8 cellular contexts compared by ENCODE assay signal in genomic region chr20:62652051-62652893, GRCh38. TPM values are rescaled to one million over a fixed set of nuclear protein-coding genes. Genes with fewer than 3 reads are reported as not detected.
A peak's percentile ranks its signal among the peaks of the same experiment; 100 is the strongest.
DNase-seq lines count a peak whose midpoint lies in the region; ATAC-seq and TF ChIP-seq lines count a peak whose summit lies in the region.

No MANE protein-coding gene starts in this region.

- DNase-seq in amniotic epithelial cell (ENCODE audit: low read depth): peak; percentile 99
- DNase-seq in heart right ventricle: peak; percentile 91 to 95
- peak; percentile 98 for DNase-seq in posterior vena cava (ENCODE audit: low spot score)

- no peaks in the 10 kb centered on the region for H3K9me3 ChIP-seq in heart right ventricle

- peak overlapping the region; percentile 90 for H3K27ac ChIP-seq in 22Rv1
- H3K27ac ChIP-seq in heart right ventricle: peak overlapping the region; percentile 79 to 95 (median 90)
- H3K27ac ChIP-seq in urinary bladder (ENCODE audit: low read depth): peak overlapping the region; percentile 86

- H3K36me3 ChIP-seq in heart right ventricle: peaks cover 0 to 10% (median 0%) of the 10 kb centered on the region in 9 donors
- no peaks in the 10 kb centered on the region for H3K36me3 ChIP-seq in urinary bladder (ENCODE audit: insufficient read depth)

- TF ChIP-seq CTCF in 22Rv1 (IDR thresholded peaks at IDR 0.05) (0 out of 2 replicates have a peak, but pooled peaks have one; percentile 11), heart right ventricle (IDR thresholded peaks at IDR 0.05) (peak in 2 of 9 donors; percentile 7 to 21)

- peak; percentile 45 for ATAC-seq in GM18861 (IDR thresholded peaks at IDR 0.05; ENCODE audit: unreplicated experiment)
- ATAC-seq in HG03066 (IDR thresholded peaks at IDR 0.05; ENCODE audit: low read depth, unreplicated experiment): peak; percentile 71
- ATAC-seq in SK-N-SH treated with all-trans-retinoic acid at 6 μM for 48 hours: peak; percentile 61
- ATAC-seq in heart right ventricle: peak; percentile 90 to 96 (median 94)

- H3K4me3 ChIP-seq in heart right ventricle (peak overlapping the region in 7 of 10 donors; percentile 0 to 41 (median 26)), urinary bladder (ENCODE audit: low read depth, low read length) (no peak overlapping the region)

- no peaks in the 10 kb centered on the region for H3K27me3 ChIP-seq in heart right ventricle

- 25 to 27% methylated on average over 43 of the region's 43 CpGs for WGBS in heart right ventricle, 2 donors
- WGBS in urinary bladder: 12% methylated on average over 43 of the region's 43 CpGs

- peaks cover 16 to 53% (median 42%) of the 10 kb centered on the region in 9 donors for H3K4me1 ChIP-seq in heart right ventricle
- H3K4me1 ChIP-seq in urinary bladder (ENCODE audit: insufficient read depth): no peaks in the 10 kb centered on the region

- intact Hi-C loops in heart right ventricle (cut with DNase I) (loop anchor here in 1 of 10 donors (1.0 kb wide), 1 partner anchor 29 kb away; no protein-coding TSS in a partner anchor), posterior vena cava (cut with DNase I) (no loop called here)

TF ChIP-seq in SK-N-SH treated with all-trans-retinoic acid at 6 μM for 48 hours, 23 proteins besides CTCF, POLR2A, EP300 and RAD21:
- no peak for TF ChIP-seq GLIS3 (CRISPR knock-in tag; IDR thresholded peaks at IDR 0.05)
- no peak for TF ChIP-seq ZC3H10 (CRISPR knock-in tag; IDR thresholded peaks at IDR 0.05)
- TF ChIP-seq ZNF565 (CRISPR knock-in tag; conservative IDR thresholded peaks at IDR 0.05; ENCODE audit: low read depth): no peak
- TF ChIP-seq TCF4 (CRISPR knock-in tag; IDR thresholded peaks at IDR 0.05; ENCODE audit: borderline replicate concordance): no peak
- no peak for TF ChIP-seq OSR1 (CRISPR knock-in tag; IDR thresholded peaks at IDR 0.05)
- no peak for TF ChIP-seq ISL1 (CRISPR knock-in tag; IDR thresholded peaks at IDR 0.05)
- no peak for TF ChIP-seq TSHZ2 (CRISPR knock-in tag; IDR thresholded peaks at IDR 0.05)
- TF ChIP-seq BACH2 (CRISPR knock-in tag; IDR thresholded peaks at IDR 0.05; ENCODE audit: borderline replicate concordance): no peak
- TF ChIP-seq CSRNP3 (CRISPR knock-in tag; IDR thresholded peaks at IDR 0.05): no peak
- TF ChIP-seq ESRRG (CRISPR knock-in tag; IDR thresholded peaks at IDR 0.05): no peak
- no peak for TF ChIP-seq ARNTL (CRISPR knock-in tag; IDR thresholded peaks at IDR 0.05; ENCODE audit: borderline replicate concordance, low read depth)
- no peak for TF ChIP-seq POU6F1 (CRISPR knock-in tag; IDR thresholded peaks at IDR 0.05; ENCODE audit: borderline replicate concordance, low read depth)
- TF ChIP-seq CSDC2 (CRISPR knock-in tag; IDR thresholded peaks at IDR 0.05): no peak
- TF ChIP-seq ZNF70 (CRISPR knock-in tag; IDR thresholded peaks at IDR 0.05): no peak
- TF ChIP-seq SNAI2 (CRISPR knock-in tag; IDR thresholded peaks at IDR 0.05): no peak
- TF ChIP-seq ZNF8 (CRISPR knock-in tag; IDR thresholded peaks at IDR 0.05): no peak
TF ChIP-seq in SK-N-SH treated with all-trans-retinoic acid at 6 μM for 48 hours: peak in this region for 0.

RNA-seq across cellular contexts. Expression of gene SLCO4A1, which starts 10.0 kb away (rescaled TPM):
- total RNA-seq in heart right ventricle: 10 to 100 TPM in 3 of 10 donors, 1 to 10 TPM in 7; 1.5 to 34.3 (median 4.9) TPM
- 10 to 100 TPM; 21.7 to 52.7 TPM for polyA plus RNA-seq in heart right ventricle
- total RNA-seq in posterior vena cava: 10 to 100 TPM; 14.7 to 15.2 TPM
- total RNA-seq in urinary bladder: 1.4 TPM
- 24.8 TPM for polyA plus RNA-seq in urinary bladder

RNA-seq across cellular contexts. Expression of gene NTSR1, which starts 56.4 kb away (rescaled TPM):
- under 1 TPM in 2 of 10 donors, not detected in 8; 0.08 TPM for total RNA-seq in heart right ventricle
- not detected for polyA plus RNA-seq in heart right ventricle
- under 1 TPM in 1 of 2 donors, not detected in 1; 0.14 TPM for total RNA-seq in posterior vena cava
- total RNA-seq in urinary bladder: 0.05 TPM
- polyA plus RNA-seq in urinary bladder: 0.34 TPM
